ENCODE assay signal across 9 cellular contexts in the genomic region with DNA sequence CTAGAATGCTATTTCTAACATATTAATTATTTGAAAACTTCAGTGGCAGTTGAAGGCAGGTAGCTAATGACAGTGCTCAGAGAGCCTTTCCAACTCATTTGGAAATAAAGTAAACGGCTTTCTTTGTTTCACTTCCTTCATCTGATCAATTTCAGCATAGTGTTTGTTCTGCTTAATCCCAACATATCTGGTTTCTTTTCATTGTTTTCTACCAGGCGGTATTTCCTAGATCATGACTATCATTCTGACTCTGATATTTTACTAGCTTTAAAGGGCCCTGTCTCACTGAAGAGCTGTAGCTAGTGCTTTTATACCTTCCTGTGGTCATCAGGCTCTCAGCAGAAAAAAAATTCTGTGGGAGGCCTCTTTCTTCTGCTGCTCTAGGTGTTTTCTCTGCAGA.
DNase-seq lines count a peak whose midpoint lies in the region; ATAC-seq and TF ChIP-seq lines count a peak whose summit lies in the region.
"Had no signal": no experiment of that assay in that cellular context is flagged by ENCODE, and none has a peak within 500 bp of the region (broad histone marks: within the 10 kb centered on the region; RNA-seq: fewer than 3 reads in every experiment).

No MANE protein-coding gene starts in this region.

- ATAC-seq in GM18858 (IDR thresholded peaks at IDR 0.05; ENCODE audit: unreplicated experiment) (peak; percentile 96), GM21717 (IDR thresholded peaks at IDR 0.05; ENCODE audit: unreplicated experiment) (peak; percentile 91), HG03280 (IDR thresholded peaks at IDR 0.05; ENCODE audit: unreplicated experiment) (peak; percentile 72)

- TF ChIP-seq CTCF in VCaP (conservative IDR thresholded peaks at IDR 0.05) (no peak), mammary epithelial cell (conservative IDR thresholded peaks at IDR 0.05 in 1 of 2, IDR thresholded peaks at IDR 0.05 in 1 of 2; ENCODE audit: extremely low read depth in 1 of 2, insufficient read depth in 1 of 2, low read depth in 1 of 2, low read length in 2 of 2) (no peak)

- no TSS peak for BruUV-seq in mammary epithelial cell (replicated peaks; lab: Mats Ljungman, UMichigan)

- no peak overlapping the region for H3K9ac ChIP-seq in mammary epithelial cell (ENCODE audit: insufficient read depth, low read length)

- H3K27ac ChIP-seq in VCaP (peak overlapping the region; percentile 31; the same call in 1 of the 2 replicates), mammary epithelial cell (ENCODE audit: insufficient read depth, low read depth, low read length) (no peak overlapping the region)
- H3K27ac ChIP-seq: HL-60 had no signal

- no peaks in the 10 kb centered on the region for H3K9me3 ChIP-seq in mammary epithelial cell (replicated peaks; ENCODE audit: insufficient read depth, low read length)

- H2AFZ ChIP-seq in mammary epithelial cell (ENCODE audit: low read depth, low read length), result no peak overlapping the region

- H4K20me1 ChIP-seq in mammary epithelial cell (ENCODE audit: insufficient read depth, low read length), result no peaks in the 10 kb centered on the region

- 83% methylated on average over 2 of the region's 2 CpGs for WGBS in mammary epithelial cell (ENCODE audit: low coverage, missing lambda C conversion rate)

- no peak overlapping the region for H3K4me2 ChIP-seq in mammary epithelial cell (ENCODE audit: insufficient read depth, low read depth, low read length)

- H3K4me3 ChIP-seq in mammary epithelial cell (replicated peaks in 1 of 3; ENCODE audit: insufficient read depth in 1 of 3, low read depth in 2 of 3, low read length in 3 of 3), result no peak overlapping the region

- peaks cover 16% of the 10 kb centered on the region for H3K4me1 ChIP-seq in mammary epithelial cell (ENCODE audit: insufficient read depth, low read length)

- no peaks in the 10 kb centered on the region for H3K27me3 ChIP-seq in mammary epithelial cell (ENCODE audit: insufficient read depth, low read length)

- in situ Hi-C loops in mammary epithelial cell (cut with MboI; ENCODE audit: low sequenced_read_pairs in 2 of 2), result no loop called here

- no peaks in the 10 kb centered on the region for H3K36me3 ChIP-seq in mammary epithelial cell (ENCODE audit: insufficient read depth, low read length)

- DNase-seq in NCI-H526 (lab: John Stamatoyannopoulos, UW) (no peak), GOT3 (lab: John Stamatoyannopoulos, UW) (no peak), NCI-H1436 (lab: John Stamatoyannopoulos, UW) (no peak), mammary epithelial cell (no peak)

- dilution Hi-C loops in mammary epithelial cell (cut with HindIII; ENCODE audit: low sequenced_read_pairs), result no loop called here

- CTCF ChIA-PET in mammary epithelial cell (lab: Charles Lee; ENCODE audit: low non-redundant PET), result no interaction called here

- no peaks in the 10 kb centered on the region for H3K79me2 ChIP-seq in mammary epithelial cell (ENCODE audit: insufficient read depth, low read length)

- intact Hi-C loops in mammary epithelial cell (cut with micrococcal nuclease), result loop anchor here (10.0 kb wide), 1 partner anchor 167 kb away; no protein-coding TSS in a partner anchor
